12 cellular contexts compared by ENCODE assay signal in the genomic region with DNA sequence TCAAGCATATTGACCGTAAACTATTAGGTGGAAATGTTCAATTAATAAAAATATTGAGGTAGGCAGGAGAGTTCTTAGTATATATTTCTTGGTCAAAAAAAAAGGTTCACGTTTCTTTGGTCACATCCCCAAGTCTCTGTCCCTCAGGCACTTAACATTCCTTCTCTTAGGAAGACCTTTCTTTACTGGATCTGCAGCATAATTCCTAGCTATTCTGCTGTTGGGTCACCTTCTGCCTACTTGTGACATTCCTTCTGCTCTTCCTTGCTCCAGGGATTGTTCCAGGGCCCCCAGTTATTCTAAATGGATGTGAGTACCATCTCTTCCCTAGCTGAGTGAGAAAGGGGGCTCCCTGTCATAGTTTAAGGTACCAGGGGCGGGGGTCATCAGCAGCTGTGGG. TPM values are rescaled to one million over a fixed set of nuclear protein-coding genes. Genes with fewer than 3 reads are reported as not detected.
DNase-seq lines count a peak whose midpoint lies in the region; ATAC-seq and TF ChIP-seq lines count a peak whose summit lies in the region.
"Had no signal": no experiment of that assay in that cellular context is flagged by ENCODE, and none has a peak within 500 bp of the region (broad histone marks: within the 10 kb centered on the region; RNA-seq: fewer than 3 reads in every experiment).

No MANE protein-coding gene starts in this region.

- peaks cover 76% of the 10 kb centered on the region for H3K4me1 Mint-ChIP-seq in HFFc6 (ENCODE audit: low read depth)
- peaks cover 37 to 70% of the 10 kb centered on the region in 2 donors for H3K4me1 Mint-ChIP-seq in effector memory CD8-positive, alpha-beta T cell (ENCODE audit: low read depth in 2 of 2)
- peaks cover 69% of the 10 kb centered on the region for H3K4me1 Mint-ChIP-seq in mesothelial cell of epicardium

- H3K27me3 ChIP-seq in BLaER1, result no peaks in the 10 kb centered on the region

- H3K27ac ChIP-seq in BLaER1, result peak overlapping the region; percentile 19; the same call in 1 of the 2 replicates

- H3K27me3 Mint-ChIP-seq in HFFc6 (ENCODE audit: insufficient read depth), result peaks cover 2% of the 10 kb centered on the region
- no peaks in the 10 kb centered on the region for H3K27me3 Mint-ChIP-seq in effector memory CD8-positive, alpha-beta T cell
- no peaks in the 10 kb centered on the region for H3K27me3 Mint-ChIP-seq in mesothelial cell of epicardium (ENCODE audit: low read depth)
- H3K27me3 Mint-ChIP-seq: activated CD8-positive, alpha-beta memory T cell treated with anti-CD3 and anti-CD28 coated beads, Interleukin-2, amount 10 ng/mL, durations not matched to agents 7 days and 5 days had no signal

- H3K4me2 ChIP-seq in BLaER1, result peak overlapping the region; percentile 67

- peaks cover 13% of the 10 kb centered on the region for H3K9me3 ChIP-seq in BLaER1

- no peak for ATAC-seq in effector memory CD8-positive, alpha-beta T cell (replicated peaks)
- no peak for ATAC-seq in GM21786 (IDR thresholded peaks at IDR 0.05; ENCODE audit: unreplicated experiment)
- ATAC-seq: activated CD8-positive, alpha-beta memory T cell treated with anti-CD3 and anti-CD28 coated beads, Interleukin-2, amount 10 ng/mL, durations not matched to agents 7 days and 5 days; activated naive CD4-positive, alpha-beta T cell treated with anti-CD3 and anti-CD28 coated beads, Interleukin-2, amount 50 U/mL, for 72 hours; stimulated activated effector memory CD8-positive, alpha-beta T cell treated with anti-CD3 and anti-CD28 coated beads, Interleukin-12 subunit alpha, Interleukin-12 subunit beta, amount 100 ng/mL, for 72 hours had no signal

- no peak for TF ChIP-seq CTCF in HFFc6 (IDR thresholded peaks at IDR 0.05)
- TF ChIP-seq CTCF in mesothelial cell of epicardium (IDR thresholded peaks at IDR 0.05; ENCODE audit: unreplicated experiment), result no peak

- H3K4me1 ChIP-seq in BLaER1, result peaks cover 47% of the 10 kb centered on the region

- DNase-seq in HFFc6 (no peak), mesothelial cell of epicardium (ENCODE audit: low spot score in 2 of 2, unreplicated experiment in 2 of 2) (no peak), NCI-H526 (lab: John Stamatoyannopoulos, UW) (no peak), RPMI8226 (no peak), NCI-H1417 treated with DMSO at 0.1 percent for 48 hours (lab: John Stamatoyannopoulos, UW) (no peak)
- no peak for DNase-seq in effector memory CD8-positive, alpha-beta T cell
- DNase-seq: activated CD8-positive, alpha-beta memory T cell treated with anti-CD3 and anti-CD28 coated beads, Interleukin-2, amount 10 ng/mL, durations not matched to agents 7 days and 5 days; nucleus accumbens had no signal

- H3K9ac ChIP-seq in BLaER1, result no peak overlapping the region

- H3K36me3 ChIP-seq in BLaER1, result no peaks in the 10 kb centered on the region; the same call in 1 of the 2 replicates

- H3K27ac Mint-ChIP-seq in HFFc6, result no peak overlapping the region
- H3K27ac Mint-ChIP-seq in effector memory CD8-positive, alpha-beta T cell, result peak overlapping the region; percentile 49 to 57
- H3K27ac Mint-ChIP-seq in mesothelial cell of epicardium, result peak overlapping the region; percentile 82
- H3K27ac Mint-ChIP-seq: activated CD8-positive, alpha-beta memory T cell treated with anti-CD3 and anti-CD28 coated beads, Interleukin-2, amount 10 ng/mL, durations not matched to agents 7 days and 5 days; stimulated activated effector memory CD8-positive, alpha-beta T cell treated with anti-CD3 and anti-CD28 coated beads, Interleukin-12 subunit alpha, Interleukin-12 subunit beta, amount 100 ng/mL, for 72 hours had no signal

- peaks cover 6% of the 10 kb centered on the region for H3K9me3 Mint-ChIP-seq in HFFc6
- H3K9me3 Mint-ChIP-seq in effector memory CD8-positive, alpha-beta T cell, result peaks cover 0 to 1% of the 10 kb centered on the region in 2 donors
- no peaks in the 10 kb centered on the region for H3K9me3 Mint-ChIP-seq in mesothelial cell of epicardium
- H3K9me3 Mint-ChIP-seq: stimulated activated effector memory CD8-positive, alpha-beta T cell treated with anti-CD3 and anti-CD28 coated beads, Interleukin-12 subunit alpha, Interleukin-12 subunit beta, amount 100 ng/mL, for 72 hours had no signal

- H3K4me3 Mint-ChIP-seq in HFFc6, result peak overlapping the region; percentile 28; the same call in 1 of the 2 replicates
- no peak overlapping the region for H3K4me3 Mint-ChIP-seq in effector memory CD8-positive, alpha-beta T cell
- no peak overlapping the region for H3K4me3 Mint-ChIP-seq in mesothelial cell of epicardium
- H3K4me3 Mint-ChIP-seq: activated CD8-positive, alpha-beta memory T cell treated with anti-CD3 and anti-CD28 coated beads, Interleukin-2, amount 10 ng/mL, durations not matched to agents 7 days and 5 days; stimulated activated effector memory CD8-positive, alpha-beta T cell treated with anti-CD3 and anti-CD28 coated beads, Interleukin-12 subunit alpha, Interleukin-12 subunit beta, amount 100 ng/mL, for 72 hours had no signal

- peaks cover 58% of the 10 kb centered on the region for H4K20me1 ChIP-seq in BLaER1

- H3K36me3 Mint-ChIP-seq in HFFc6 (ENCODE audit: low read depth) (peaks cover 47% of the 10 kb centered on the region), mesothelial cell of epicardium (peaks cover 2% of the 10 kb centered on the region)
- peaks cover 13% of the 10 kb centered on the region for H3K36me3 Mint-ChIP-seq in effector memory CD8-positive, alpha-beta T cell (ENCODE audit: insufficient read depth)

- no peak overlapping the region for H3K4me3 ChIP-seq in BLaER1

RNA-seq across cellular contexts. Expression of a gene that starts 4.2 kb away (rescaled TPM):
- 100 to 1,000 TPM; 150 to 199 (median 172) TPM for total RNA-seq in HFFc6 (2021; fragmentation: NEBNext Ultra II Directional; extraction: Animal tissue kit (Norgen Biotek cat#: 25700))
- total RNA-seq in mesothelial cell of epicardium, result 92.6 to 99.1 TPM (median 96.7 TPM) in 3 replicates
